In the genomic region with DNA sequence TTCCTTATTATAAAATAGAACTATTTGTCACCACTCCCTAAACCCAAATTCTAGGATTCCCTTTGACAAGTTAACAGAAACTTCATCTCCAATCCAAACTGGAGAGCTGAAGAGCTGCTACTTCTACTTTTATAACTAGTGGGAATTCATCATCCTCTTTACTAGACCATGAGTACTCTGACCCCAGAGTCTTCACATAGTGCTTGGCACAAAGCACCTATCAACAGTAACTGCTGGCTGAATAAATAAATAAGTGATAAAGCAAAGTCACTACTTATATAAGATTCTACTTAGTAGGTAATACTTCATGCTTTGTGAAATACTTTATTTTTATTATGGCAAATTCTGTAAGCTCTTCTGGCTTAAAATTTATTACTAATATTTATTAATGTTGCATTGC, we compare ENCODE assay signal across 29 cellular contexts.
"Had no signal": no experiment of that assay in that cellular context is flagged by ENCODE, and none has a peak within 500 bp of the region (broad histone marks: within the 10 kb centered on the region; RNA-seq: fewer than 3 reads in every experiment).

No MANE protein-coding gene starts in this region.

- H3K27ac ChIP-seq: neural progenitor cell, ovary, parathyroid adenoma, psoas muscle, skin epidermis, suprapubic skin, testis, tibial artery, transverse colon, upper lobe of right lung, uterus had no signal

- H3K4me1 Mint-ChIP-seq: nephron, neural progenitor cell had no signal

- H3K4me3 ChIP-seq: neural progenitor cell, ovary, psoas muscle, skin epidermis, suprapubic skin, testis, tibial artery, transverse colon, upper lobe of right lung, uterus had no signal

- H3K9me3 Mint-ChIP-seq: stimulated activated memory B cell treated with anti-CD40 and anti-IgM and Interleukin-4, amounts not matched to agents 10 μg/mL and 1 μg/mL and 100 μg/mL, for 72 hours; stimulated activated naive CD8-positive, alpha-beta T cell treated with anti-CD3 and anti-CD28 coated beads, Interleukin-15, amount 100 ng/mL, for 72 hours had no signal

- H3K4me2 ChIP-seq: neural progenitor cell had no signal

- H3K27me3 Mint-ChIP-seq: naive thymus-derived CD4-positive, alpha-beta T cell; progenitor cell of endocrine pancreas; stimulated activated memory B cell treated with anti-CD40 and anti-IgM and Interleukin-4, amounts not matched to agents 10 μg/mL and 1 μg/mL and 100 μg/mL, for 72 hours; stimulated activated naive CD8-positive, alpha-beta T cell treated with anti-CD3 and anti-CD28 coated beads, Interleukin-15, amount 100 ng/mL, for 72 hours; type B pancreatic cell had no signal

- H3K27ac Mint-ChIP-seq: nephron; neural progenitor cell; progenitor cell of endocrine pancreas; stimulated activated memory B cell treated with anti-CD40 and anti-IgM and Interleukin-4, amounts not matched to agents 10 μg/mL and 1 μg/mL and 100 μg/mL, for 72 hours; type B pancreatic cell had no signal

- H3K9me3 ChIP-seq: ovary, psoas muscle, suprapubic skin, testis, tibial artery, transverse colon, upper lobe of right lung, uterus had no signal

- H3K27me3 ChIP-seq: neural progenitor cell, ovary, suprapubic skin, testis, tibial artery, transverse colon, upper lobe of right lung, uterus had no signal

- H3K4me3 Mint-ChIP-seq: naive thymus-derived CD4-positive, alpha-beta T cell; nephron; neural progenitor cell; stimulated activated memory B cell treated with anti-CD40 and anti-IgM and Interleukin-4, amounts not matched to agents 10 μg/mL and 1 μg/mL and 100 μg/mL, for 72 hours; stimulated activated naive CD8-positive, alpha-beta T cell treated with anti-CD3 and anti-CD28 coated beads, Interleukin-15, amount 100 ng/mL, for 72 hours; type B pancreatic cell had no signal

- H2AFZ ChIP-seq: neural progenitor cell, parathyroid adenoma had no signal

- H3K9ac ChIP-seq: neural progenitor cell, parathyroid adenoma had no signal

- DNase-seq: naive thymus-derived CD4-positive, alpha-beta T cell; nucleus accumbens; ovary; posterior cingulate gyrus; psoas muscle; right cardiac atrium; stimulated activated CD4-positive, alpha-beta T cell treated with anti-CD3 and anti-CD28 coated beads, Interleukin-12 subunit alpha, Interleukin-12 subunit beta, amount 100 ng/mL, for 4 hours; stimulated activated CD4-positive, alpha-beta T cell treated with anti-CD3 and anti-CD28 coated beads, Interleukin-1b, Interleukin-23, amount 100 ng/mL, for 48 hours; stimulated activated CD4-positive, alpha-beta T cell treated with anti-CD3 and anti-CD28 coated beads, Interleukin-4, amount 100 ng/mL, for 1 hour; stimulated activated CD4-positive, alpha-beta T cell treated with anti-CD3 and anti-CD28 coated beads, Interleukin-4, amount 100 ng/mL, for 4 hours; stimulated activated CD8-positive, alpha-beta memory T cell treated with anti-CD3 and anti-CD28 coated beads, Interleukin-4, amount 100 ng/mL, for 48 hours; stimulated activated naive CD4-positive, alpha-beta T cell; stimulated activated naive CD8-positive, alpha-beta T cell treated with anti-CD3 and anti-CD28 coated beads, Interleukin-15, amount 100 ng/mL, for 72 hours; stimulated activated naive CD8-positive, alpha-beta T cell treated with anti-CD3 and anti-CD28 coated beads, Interleukin-15, Interleukin-2, amounts not matched to agents 100 U/mL and 50 U/mL, for 24 hours; substantia nigra; testis; tibial artery; transverse colon; upper lobe of right lung; uterus had no signal

- ATAC-seq: naive thymus-derived CD4-positive, alpha-beta T cell; psoas muscle; right cardiac atrium; sciatic nerve; stimulated activated memory B cell treated with anti-CD40 and anti-IgM and Interleukin-4, amounts not matched to agents 10 μg/mL and 1 μg/mL and 100 μg/mL, for 72 hours; stimulated activated naive CD8-positive, alpha-beta T cell treated with anti-CD3 and anti-CD28 coated beads, Interleukin-15, amount 100 ng/mL, for 72 hours; stimulated activated naive CD8-positive, alpha-beta T cell treated with anti-CD3 and anti-CD28 coated beads, Interleukin-15, Interleukin-2, amounts not matched to agents 100 U/mL and 50 U/mL, for 24 hours; upper lobe of right lung had no signal

- H3K36me3 ChIP-seq: ovary, uterus had no signal

- H3K4me1 ChIP-seq: neural progenitor cell, parathyroid adenoma, psoas muscle, suprapubic skin, testis, tibial artery, transverse colon, upper lobe of right lung, uterus had no signal
